19 cellular contexts compared by ENCODE assay signal in the genomic region with DNA sequence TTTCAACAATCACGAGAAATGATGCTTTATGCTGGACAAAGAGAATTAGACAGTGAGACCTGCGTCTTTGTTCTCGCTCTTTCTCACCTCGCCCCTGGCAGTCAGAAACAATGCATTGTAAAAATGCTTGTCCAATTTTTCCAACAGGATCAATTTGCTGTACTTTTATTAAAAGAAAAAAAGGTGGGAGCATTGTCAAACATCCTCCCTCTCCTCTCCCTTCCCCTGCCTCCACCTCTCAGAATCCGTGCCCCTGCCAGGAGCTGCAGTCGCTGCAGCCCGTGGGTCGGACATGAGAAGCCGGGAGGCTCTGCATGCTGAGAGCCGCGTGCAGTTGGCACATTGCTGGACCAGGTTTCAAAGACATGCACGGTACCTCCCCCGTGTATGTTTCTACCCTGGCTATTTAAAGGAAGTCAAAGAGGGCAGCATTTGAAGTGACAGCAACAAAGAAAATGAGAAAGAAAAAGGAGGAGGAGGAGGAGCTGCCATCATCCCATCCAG.
A peak's percentile ranks its signal among the peaks of the same experiment; 100 is the strongest.
DNase-seq lines count a peak whose midpoint lies in the region; ATAC-seq and TF ChIP-seq lines count a peak whose summit lies in the region.
"Had no signal": no experiment of that assay in that cellular context is flagged by ENCODE, and none has a peak within 500 bp of the region (broad histone marks: within the 10 kb centered on the region; RNA-seq: fewer than 3 reads in every experiment).

No MANE protein-coding gene starts in this region.

- in situ Hi-C loops in HAP-1 (cut with MboI; ENCODE audit: low sequenced_read_pairs) = no loop called here

- H3K79me2 ChIP-seq in smooth muscle cell (ENCODE audit: low read depth) = no peaks in the 10 kb centered on the region

- H3K4me2 ChIP-seq in smooth muscle cell = peak overlapping the region; percentile 35

- intact Hi-C loops in ascending aorta (cut with DNase I) = no loop called here
- intact Hi-C loops in lower lobe of right lung (cut with DNase I) = no loop called here

- no peak overlapping the region for H3K9ac ChIP-seq in smooth muscle cell (ENCODE audit: low read depth)
- H3K9ac ChIP-seq: GM23248 had no signal

- DNase-seq in HAP-1 (ENCODE audit: low spot score in 2 of 2) (peak; percentile 10 to 25), astrocyte of the hippocampus (ENCODE audit: low read depth, low spot score) (peak; percentile 13), left kidney (ENCODE audit: low read depth, low spot score) (peak; percentile 75), smooth muscle cell (lab: John Stamatoyannopoulos, UW; ENCODE audit: unreplicated experiment) (no peak), ascending aorta (ENCODE audit: low spot score in 2 of 2) (no peak), lower lobe of right lung (no peak), NCI-H1092 treated with DMSO at 0.1 percent for 48 hours (lab: John Stamatoyannopoulos, UW) (no peak)
- DNase-seq: Caco-2, DMS53, MM.1S, NCI-H1105, NCI-H1694, NCI-H2107, NCI-H446, NCI-H69, SHP77 treated with DMSO at 0.1 percent for 48 hours had no signal

- no peak overlapping the region for H2AFZ ChIP-seq in smooth muscle cell (ENCODE audit: low read depth)
- H2AFZ ChIP-seq: GM23248 had no signal

- 77% methylated on average over 13 of the region's 13 CpGs for WGBS in smooth muscle cell (ENCODE audit: low lambda C conversion rate)

- no peaks in the 10 kb centered on the region for H3F3A ChIP-seq in smooth muscle cell (ENCODE audit: low read depth)

- H3K4me3 ChIP-seq in HAP-1 (no peak overlapping the region), smooth muscle cell (no peak overlapping the region), ascending aorta (no peak overlapping the region), lower lobe of right lung (no peak overlapping the region)
- H3K4me3 ChIP-seq: GM23248 had no signal

- H3K27ac ChIP-seq in smooth muscle cell (ENCODE audit: low read depth) (no peak overlapping the region), ascending aorta (no peak overlapping the region), lower lobe of right lung (no peak overlapping the region)
- H3K27ac ChIP-seq: GM23248 had no signal

- peaks cover 5% of the 10 kb centered on the region; the same call in 1 of the 2 replicates for H3K4me1 ChIP-seq in HAP-1
- no peaks in the 10 kb centered on the region for H3K4me1 ChIP-seq in smooth muscle cell (ENCODE audit: low read depth)
- no peaks in the 10 kb centered on the region for H3K4me1 ChIP-seq in ascending aorta
- no peaks in the 10 kb centered on the region for H3K4me1 ChIP-seq in lower lobe of right lung
- H3K4me1 ChIP-seq: Caco-2 had no signal

- no peaks in the 10 kb centered on the region for H3K27me3 ChIP-seq in HAP-1 (ENCODE audit: low read depth)
- peaks cover 5% of the 10 kb centered on the region for H3K27me3 ChIP-seq in smooth muscle cell (ENCODE audit: low read depth)
- H3K27me3 ChIP-seq in ascending aorta = no peaks in the 10 kb centered on the region
- no peaks in the 10 kb centered on the region for H3K27me3 ChIP-seq in lower lobe of right lung (ENCODE audit: low read depth)

- H4K20me1 ChIP-seq in smooth muscle cell (ENCODE audit: low read depth) = no peaks in the 10 kb centered on the region

- ATAC-seq in lower lobe of right lung = no peak
- no peak for ATAC-seq in GM18873 (IDR thresholded peaks at IDR 0.05; ENCODE audit: low FRiP score, unreplicated experiment)
- ATAC-seq: HepG2 had no signal

- TF ChIP-seq CTCF in smooth muscle cell (IDR thresholded peaks at IDR 0.05; ENCODE audit: borderline replicate concordance, insufficient read depth, poor library complexity, severe bottlenecking) = no peak
- no peak for TF ChIP-seq CTCF in ascending aorta (IDR thresholded peaks at IDR 0.05)
- TF ChIP-seq CTCF in lower lobe of right lung (IDR thresholded peaks at IDR 0.05) = no peak

- H3K36me3 ChIP-seq in HAP-1 (replicated peaks) (no peaks in the 10 kb centered on the region), smooth muscle cell (ENCODE audit: low read depth) (no peaks in the 10 kb centered on the region), ascending aorta (no peaks in the 10 kb centered on the region), lower lobe of right lung (no peaks in the 10 kb centered on the region)

- H3K9me3 ChIP-seq in HAP-1 = no peaks in the 10 kb centered on the region
- H3K9me3 ChIP-seq in smooth muscle cell (replicated peaks; ENCODE audit: low read depth) = no peaks in the 10 kb centered on the region
- no peaks in the 10 kb centered on the region for H3K9me3 ChIP-seq in ascending aorta
- H3K9me3 ChIP-seq in lower lobe of right lung = no peaks in the 10 kb centered on the region
- H3K9me3 ChIP-seq: Caco-2 had no signal

Comparison
In these comparisons a context has a peak if more than half of its experiments do, and no peak if none do; other contexts are left out.
1. DNase-seq: peak in HAP-1 (2 of 2), astrocyte of the hippocampus (single experiment) and left kidney (single experiment); none in smooth muscle cell (single experiment), ascending aorta (0 of 2), lower lobe of right lung (single experiment) and NCI-H1092 treated with DMSO at 0.1 percent for 48 hours (single experiment).